Comparison of ENCODE assay signal across 13 cellular contexts in genomic region chr3:55624238-55624637, GRCh38.
DNase-seq lines count a peak whose midpoint lies in the region; ATAC-seq, FAIRE-seq and TF ChIP-seq lines count a peak whose summit lies in the region.
"Had no signal": no experiment of that assay in that cellular context is flagged by ENCODE, and none has a peak within 500 bp of the region (broad histone marks: within the 10 kb centered on the region; RNA-seq: fewer than 3 reads in every experiment).

No MANE protein-coding gene starts in this region.

- H3K9me3 Mint-ChIP-seq in activated T-helper 2 cell treated with anti-CD3 and anti-CD28 coated beads, Interferon-gamma antibody, Interleukin-2, Interleukin-4, amounts not matched to agents 10 μg/mL and 5 μg/mL and 100 μg/mL, durations not matched to agents 14 hours and 24 hours and 36 hours: peaks cover 8% of the 10 kb centered on the region
- H3K9me3 Mint-ChIP-seq: H9 had no signal

- no peak overlapping the region for H3K4me3 Mint-ChIP-seq in activated T-helper 2 cell treated with anti-CD3 and anti-CD28 coated beads, Interferon-gamma antibody, Interleukin-2, Interleukin-4, amounts not matched to agents 10 μg/mL and 5 μg/mL and 100 μg/mL, durations not matched to agents 14 hours and 24 hours and 36 hours (ENCODE audit: low read depth)
- H3K4me3 Mint-ChIP-seq: H9; stimulated activated memory B cell treated with anti-CD40 and anti-IgM and Interleukin-4, amounts not matched to agents 10 μg/mL and 1 μg/mL and 100 μg/mL, for 72 hours had no signal

- H2BK120ac ChIP-seq in H1 (replicated peaks; ENCODE audit: low read depth, low read length): no peak overlapping the region

- no peak for TF ChIP-seq POLR2A in H1 (IDR thresholded peaks at IDR 0.05; ENCODE audit: control extremely low read depth in 1 of 2, low read depth in 2 of 2, low read length in 2 of 2)

- no peaks in the 10 kb centered on the region for H3K36me3 Mint-ChIP-seq in activated T-helper 2 cell treated with anti-CD3 and anti-CD28 coated beads, Interferon-gamma antibody, Interleukin-2, Interleukin-4, amounts not matched to agents 10 μg/mL and 5 μg/mL and 100 μg/mL, durations not matched to agents 14 hours and 24 hours and 36 hours (ENCODE audit: low read depth)
- H3K36me3 Mint-ChIP-seq: stimulated activated memory B cell treated with anti-CD40 and anti-IgM and Interleukin-4, amounts not matched to agents 10 μg/mL and 1 μg/mL and 100 μg/mL, for 72 hours had no signal

- H3K4me1 ChIP-seq in PC-3 (ENCODE audit: insufficient read depth, low read length) (peaks cover 48% of the 10 kb centered on the region), H1 (replicated peaks in 1 of 4; ENCODE audit: control insufficient read depth in 3 of 4, insufficient read depth in 4 of 4, low read length in 3 of 4) (peaks cover 0 to 5% (median 4%) of the 10 kb centered on the region in 4 experiments; a peak in 3 of 7 replicates), osteoblast (ENCODE audit: insufficient read depth, low read length) (peaks cover 52% of the 10 kb centered on the region)

- no peak overlapping the region for H3K14ac ChIP-seq in H1 (ENCODE audit: insufficient read length)

- no peaks in the 10 kb centered on the region for H3K9me2 ChIP-seq in PC-3 (replicated peaks; ENCODE audit: low read length)

- H3K9ac ChIP-seq in PC-3 (ENCODE audit: low read length): no peak overlapping the region
- no peak overlapping the region for H3K9ac ChIP-seq in H1 (replicated peaks in 1 of 4; ENCODE audit: extremely low read depth in 1 of 4, low read depth in 3 of 4, low read length in 3 of 4)
- H3K9ac ChIP-seq: KMS-11 had no signal

- H3K27me3 Mint-ChIP-seq in activated T-helper 2 cell treated with anti-CD3 and anti-CD28 coated beads, Interferon-gamma antibody, Interleukin-2, Interleukin-4, amounts not matched to agents 10 μg/mL and 5 μg/mL and 100 μg/mL, durations not matched to agents 14 hours and 24 hours and 36 hours (ENCODE audit: low read depth): no peaks in the 10 kb centered on the region

- no peaks in the 10 kb centered on the region for H3K79me2 ChIP-seq in PC-3 (ENCODE audit: low read length)
- H3K79me2 ChIP-seq in H1 (ENCODE audit: control insufficient read depth in 1 of 2, insufficient read depth in 2 of 2, low read length in 2 of 2): no peaks in the 10 kb centered on the region
- H3K79me2 ChIP-seq in osteoblast (ENCODE audit: insufficient read depth, low read length): no peaks in the 10 kb centered on the region

- no peak overlapping the region; the same call in 1 of the 2 replicates for H2AK5ac ChIP-seq in H1 (ENCODE audit: low read depth, low read length)

- no peaks in the 10 kb centered on the region for H3K36me3 ChIP-seq in PC-3 (ENCODE audit: low read depth, low read length)
- no peaks in the 10 kb centered on the region for H3K36me3 ChIP-seq in H1 (ENCODE audit: control insufficient read depth in 2 of 4, insufficient read depth in 4 of 4, low read length in 3 of 4)
- no peaks in the 10 kb centered on the region for H3K36me3 ChIP-seq in osteoblast (ENCODE audit: insufficient read depth, low read length)
- H3K36me3 ChIP-seq: SJCRH30 had no signal

- H3K23me2 ChIP-seq in H1 (ENCODE audit: low read depth, low read length): no peaks in the 10 kb centered on the region

- no peak overlapping the region for H3K27ac ChIP-seq in PC-3 (ENCODE audit: low read length)
- H3K27ac ChIP-seq in H1 (ENCODE audit: low read depth, low read length): no peak overlapping the region
- peak overlapping the region; percentile 39 for H3K27ac ChIP-seq in osteoblast (ENCODE audit: low read depth, low read length)
- H3K27ac ChIP-seq: KMS-11, SJCRH30 had no signal

- H3K4me2 ChIP-seq in PC-3 (ENCODE audit: low read length) (no peak overlapping the region), H1 (ENCODE audit: insufficient read depth in 1 of 2, low read depth in 2 of 2, low read length in 2 of 2) (no peak overlapping the region), osteoblast (ENCODE audit: insufficient read depth, low read length) (peak overlapping the region; percentile 10)
- H3K4me2 ChIP-seq: KMS-11 had no signal

- no peak for FAIRE-seq in H1 (lab: Jason Lieb, UNC)

- no peak overlapping the region for H3K56ac ChIP-seq in H1 (replicated peaks; ENCODE audit: insufficient read length, low read depth, low read length)

- no peak overlapping the region for H3K18ac ChIP-seq in H1 (ENCODE audit: extremely low read depth, low read length)

- CTCF ChIA-PET in PC-3 (lab: Charles Lee): no interaction called here
- CTCF ChIA-PET in H1 (lab: Charles Lee; ENCODE audit: partially characterized antibody): interaction anchor here (1.2 to 11.5 kb wide), 2 partner anchors 7 to 15 kb away, joined by 3 to 66 read pairs; no protein-coding TSS in a partner anchor

- H3K27me3 ChIP-seq in PC-3 (ENCODE audit: low read length) (no peaks in the 10 kb centered on the region), H1 (replicated peaks in 1 of 4; ENCODE audit: control insufficient read depth in 3 of 4, extremely low read depth in 1 of 4, insufficient read depth in 3 of 4, low read length in 3 of 4) (no peaks in the 10 kb centered on the region), osteoblast (ENCODE audit: insufficient read depth, low read length) (no peaks in the 10 kb centered on the region)
- H3K27me3 ChIP-seq: SJCRH30 had no signal

- POLR2A ChIA-PET in PC-3 (lab: Charles Lee; ENCODE audit: unreplicated experiment): no interaction called here
- POLR2A ChIA-PET in H1 (lab: Charles Lee; ENCODE audit: partially characterized antibody): no interaction called here

- H2AFZ ChIP-seq in PC-3 (ENCODE audit: low read length) (peak overlapping the region; percentile 20; the same call in 1 of the 2 replicates), H1 (ENCODE audit: low read length) (no peak overlapping the region), osteoblast (ENCODE audit: low read length) (peak overlapping the region; percentile 47)

- H3K4me3 ChIP-seq in GM12865 (ENCODE audit: low read depth, low read length) (no peak overlapping the region), PC-3 (ENCODE audit: low read length) (no peak overlapping the region), H1 (ENCODE audit: extremely low read depth in 1 of 4, insufficient read depth in 2 of 4, low read depth in 3 of 4, low read length in 4 of 4) (no peak overlapping the region), osteoblast (ENCODE audit: insufficient read depth, low read length) (no peak overlapping the region)
- H3K4me3 ChIP-seq: SJCRH30 had no signal

- no peak overlapping the region for H3K23ac ChIP-seq in H1 (ENCODE audit: insufficient read length)

- ATAC-seq in PC-3: peak; percentile 75
- ATAC-seq in HG02981 (IDR thresholded peaks at IDR 0.05; ENCODE audit: unreplicated experiment): no peak
- ATAC-seq: stimulated activated memory B cell treated with anti-CD40 and anti-IgM and Interleukin-4, amounts not matched to agents 10 μg/mL and 1 μg/mL and 100 μg/mL, for 72 hours had no signal

- no peaks in the 10 kb centered on the region for H3K9me3 ChIP-seq in PC-3 (ENCODE audit: low read length)
- H3K9me3 ChIP-seq in H1 (ENCODE audit: insufficient read depth in 2 of 2, low read depth in 1 of 2, low read length in 1 of 2): no peaks in the 10 kb centered on the region
- no peaks in the 10 kb centered on the region for H3K9me3 ChIP-seq in osteoblast (ENCODE audit: low read depth, low read length)
- H3K9me3 ChIP-seq: SJCRH30 had no signal

- H4K8ac ChIP-seq in H1 (ENCODE audit: extremely low read depth, insufficient read depth, low read length): no peak overlapping the region

- no peak overlapping the region; the same call in 1 of the 2 replicates for H2BK5ac ChIP-seq in H1 (ENCODE audit: low read depth, low read length)

- 0 out of 2 replicates have a peak overlapping the region, but pooled peaks have one; percentile 28 for H2BK12ac ChIP-seq in H1 (ENCODE audit: low read depth, low read length)

- no peak for TF ChIP-seq EP300 in H1 (IDR thresholded peaks at IDR 0.05; ENCODE audit: borderline replicate concordance in 1 of 2, low read depth in 2 of 2, low read length in 2 of 2)

- no peak overlapping the region for H3K27ac Mint-ChIP-seq in activated T-helper 2 cell treated with anti-CD3 and anti-CD28 coated beads, Interferon-gamma antibody, Interleukin-2, Interleukin-4, amounts not matched to agents 10 μg/mL and 5 μg/mL and 100 μg/mL, durations not matched to agents 14 hours and 24 hours and 36 hours
- H3K27ac Mint-ChIP-seq: H9; stimulated activated memory B cell treated with anti-CD40 and anti-IgM and Interleukin-4, amounts not matched to agents 10 μg/mL and 1 μg/mL and 100 μg/mL, for 72 hours had no signal

- no peaks in the 10 kb centered on the region for H3F3A ChIP-seq in PC-3 (ENCODE audit: low read length, unreplicated experiment)

- H4K91ac ChIP-seq in H1 (replicated peaks; ENCODE audit: insufficient read length, low read length): no peak overlapping the region

- intact Hi-C loops in PC-3 (cut with micrococcal nuclease): loop anchor here (5.0 kb wide), 2 partner anchors 93 to 273 kb away; no protein-coding TSS in a partner anchor
- intact Hi-C loops in activated T-helper 2 cell treated with anti-CD3 and anti-CD28 coated beads, Interferon-gamma antibody, Interleukin-2, Interleukin-4, amounts not matched to agents 10 μg/mL and 5 μg/mL and 100 μg/mL, durations not matched to agents 14 hours and 24 hours and 36 hours (cut with micrococcal nuclease): no loop called here

- H3K4ac ChIP-seq in H1 (replicated peaks; ENCODE audit: insufficient read length, low read depth, low read length): no peak overlapping the region

- H4K20me1 ChIP-seq in PC-3 (ENCODE audit: low read length) (no peaks in the 10 kb centered on the region), H1 (replicated peaks in 1 of 2; ENCODE audit: control insufficient read depth in 1 of 2, insufficient read depth in 2 of 2, low read length in 2 of 2) (no peaks in the 10 kb centered on the region), osteoblast (ENCODE audit: insufficient read depth, low read length) (no peaks in the 10 kb centered on the region)

- H2BK15ac ChIP-seq in H1 (ENCODE audit: low read length): peak overlapping the region; percentile 85; the same call in 1 of the 2 replicates

- 0 out of 2 replicates have a peak overlapping the region, but pooled peaks have one; percentile 37 for H2BK20ac ChIP-seq in H1 (ENCODE audit: low read length)

- H4K5ac ChIP-seq in H1 (ENCODE audit: insufficient read length, low read depth, low read length): no peak overlapping the region

- 97% methylated on average over 7 of the region's 7 CpGs; no CpG with 5 or more reads in 1 of the 2 experiments for whole genome bisulfite sequencing in H1 (ENCODE audit: extremely low coverage in 1 of 2, insufficient coverage in 1 of 2, insufficient read length in 1 of 2, insufficient replicate concordance in 2 of 2, low coverage in 1 of 2, low lambda C conversion rate in 2 of 2, missing lambda C conversion rate in 1 of 2), 2 experiments

- no TSS peak for BruUV-seq in PC-3 (replicated peaks; lab: Mats Ljungman, UMichigan)

- H3K4me1 Mint-ChIP-seq in activated T-helper 2 cell treated with anti-CD3 and anti-CD28 coated beads, Interferon-gamma antibody, Interleukin-2, Interleukin-4, amounts not matched to agents 10 μg/mL and 5 μg/mL and 100 μg/mL, durations not matched to agents 14 hours and 24 hours and 36 hours (ENCODE audit: low read depth): peaks cover 3% of the 10 kb centered on the region
- H3K4me1 Mint-ChIP-seq: stimulated activated memory B cell treated with anti-CD40 and anti-IgM and Interleukin-4, amounts not matched to agents 10 μg/mL and 1 μg/mL and 100 μg/mL, for 72 hours had no signal

- H3K79me1 ChIP-seq in H1 (ENCODE audit: low read depth, low read length): no peaks in the 10 kb centered on the region

- DNase-seq in GM12865 (ENCODE audit: low read depth) (peak; percentile 67), PC-3 (peak; percentile 85), H1 (ENCODE audit: low read depth in 1 of 2, low spot score in 2 of 2) (no peak), osteoblast (ENCODE audit: insufficient read length, low spot score, missing footprints) (peak; percentile 87), amniotic stem cell (lab: John Stamatoyannopoulos, UW) (no peak)
- DNase-seq in stimulated activated CD4-positive, alpha-beta T cell treated with anti-CD3 and anti-CD28 coated beads, Interleukin-15, amount 100 ng/mL, for 24 hours: no peak
- DNase-seq in activated T-helper 2 cell treated with anti-CD3 and anti-CD28 coated beads, Interferon-gamma antibody, Interleukin-2, Interleukin-4, amounts not matched to agents 10 μg/mL and 5 μg/mL and 100 μg/mL, durations not matched to agents 14 hours and 24 hours and 36 hours (ENCODE audit: low spot score): no peak
- DNase-seq: H9, NCI-H345, SJCRH30 had no signal

- no peak for TF ChIP-seq RAD21 in H1 (IDR thresholded peaks at IDR 0.05 in 1 of 2, conservative IDR thresholded peaks at IDR 0.05 in 1 of 2; ENCODE audit: low read depth in 2 of 2, low read length in 2 of 2)

- TF ChIP-seq CTCF in GM12865 (IDR thresholded peaks at IDR 0.05; ENCODE audit: insufficient read depth, low read depth, low read length, missing control alignments): peak; percentile 7
- peak; percentile 53 for TF ChIP-seq CTCF in PC-3 (conservative IDR thresholded peaks at IDR 0.05; ENCODE audit: low read depth, low read length)
- no peak for TF ChIP-seq CTCF in H1 (IDR thresholded peaks at IDR 0.05; ENCODE audit: control extremely low read depth in 1 of 3, insufficient read depth in 1 of 3, low read depth in 1 of 3, low read length in 3 of 3)
- TF ChIP-seq CTCF in osteoblast (IDR thresholded peaks at IDR 0.05; ENCODE audit: extremely low read depth, low read depth, low read length): peak; percentile 12

Comparison
In these comparisons a context has a peak if more than half of its experiments do, and no peak if none do; other contexts are left out.
1. DNase-seq: peak in GM12865 (single experiment), PC-3 (single experiment) and osteoblast (single experiment); none in H1 (0 of 2), stimulated activated CD4-positive, alpha-beta T cell treated with anti-CD3 and anti-CD28 coated beads, Interleukin-15, amount 100 ng/mL, for 24 hours (single experiment), amniotic stem cell (single experiment) and activated T-helper 2 cell treated with anti-CD3 and anti-CD28 coated beads, Interferon-gamma antibody, Interleukin-2, Interleukin-4, amounts not matched to agents 10 μg/mL and 5 μg/mL and 100 μg/mL, durations not matched to agents 14 hours and 24 hours and 36 hours (single experiment).
2. CTCF ChIP-seq: peak in GM12865 (single experiment), PC-3 (single experiment) and osteoblast (single experiment); none in H1 (0 of 3).